22 cellular contexts compared by ENCODE assay signal in genomic region chr4:182695009-182695408, GRCh38.
"Had no signal": no experiment of that assay in that cellular context is flagged by ENCODE, and none has a peak within 500 bp of the region (broad histone marks: within the 10 kb centered on the region; RNA-seq: fewer than 3 reads in every experiment).

No MANE protein-coding gene starts in this region.

- H3K27me3 ChIP-seq: SJCRH30 had no signal

- H3K4me1 Mint-ChIP-seq: IgD-negative memory B cell had no signal

- H3K4me1 ChIP-seq: SJCRH30 had no signal

- H3K4me2 ChIP-seq: KMS-11 had no signal

- DNase-seq: Kasumi-1, MM.1S, NCI-H1092 treated with DMSO at 0.1 percent for 48 hours, NCI-H1436, NCI-H187, NCI-H2029, NCI-H2081 treated with DMSO at 0.1 percent for 48 hours, NCI-H2171, NCI-H226, NCI-H446, NCI-H510A, NCI-H524 treated with DMSO at 0.1 percent for 48 hours, NCI-H69, NCI-H774, RPMI8226, SHP77 treated with DMSO at 0.1 percent for 48 hours, SJCRH30 had no signal

- H3K36me3 ChIP-seq: SJCRH30 had no signal

- H3K27ac Mint-ChIP-seq: IgD-negative memory B cell had no signal

- H3K4me3 Mint-ChIP-seq: IgD-negative memory B cell had no signal

- H3K9me3 ChIP-seq: SJCRH30 had no signal

- H3K9ac ChIP-seq: KMS-11 had no signal

- H3K27ac ChIP-seq: HL-60, KMS-11, SJCRH30 had no signal

- H3K4me3 ChIP-seq: K562, SJCRH30 had no signal

- ATAC-seq: K562, SK-N-SH treated with all-trans-retinoic acid at 6 μM for 48 hours had no signal
